Comparison of ENCODE assay signal across 10 cellular contexts in the genomic region with DNA sequence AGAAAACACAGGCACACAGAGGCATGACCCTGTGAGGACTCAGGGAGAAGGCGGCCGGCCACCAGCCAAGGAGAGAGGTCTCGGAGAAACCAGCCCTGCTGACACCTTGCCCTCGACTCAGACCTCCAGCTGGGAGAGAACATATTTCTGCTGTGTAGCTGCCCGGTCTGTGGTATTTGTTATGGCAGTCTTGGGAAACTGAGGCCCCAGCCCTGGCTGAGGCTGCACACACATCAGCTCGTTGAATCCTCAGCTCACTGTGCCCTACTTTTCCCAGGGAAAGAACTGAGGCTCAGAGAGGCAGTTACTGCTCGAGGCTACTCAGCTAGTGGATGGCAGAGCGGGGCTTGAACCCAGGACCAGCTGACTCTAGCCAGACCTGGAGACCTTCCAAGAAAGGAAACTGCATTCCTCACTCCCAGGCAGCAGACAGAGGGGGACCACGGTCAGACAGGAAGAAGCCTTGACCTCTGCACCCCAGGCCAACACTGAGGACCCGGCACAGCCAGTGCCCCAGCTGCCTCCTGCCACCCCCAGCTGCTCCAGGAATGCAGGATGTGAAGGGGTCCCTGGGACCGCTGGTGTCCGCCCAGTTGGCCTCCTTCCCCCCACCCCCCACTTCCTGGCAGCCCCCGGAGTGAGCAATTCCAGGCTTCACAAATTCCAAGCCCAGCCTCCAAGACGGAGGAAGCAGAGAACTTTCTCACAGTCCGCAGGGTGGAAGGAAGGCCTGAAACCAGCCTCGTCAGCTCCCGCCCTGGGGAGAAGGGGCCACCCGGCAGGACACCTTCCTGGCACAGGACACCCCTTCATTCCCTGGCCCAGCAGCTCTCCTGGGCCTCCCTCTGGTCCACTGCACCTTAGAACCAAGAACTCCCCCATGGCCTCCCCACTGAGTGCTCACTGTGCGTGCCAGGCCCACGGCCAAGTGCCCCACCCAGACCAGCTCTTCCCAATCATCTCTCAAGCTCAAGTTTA.
A peak's percentile ranks its signal among the peaks of the same experiment; 100 is the strongest.
DNase-seq lines count a peak whose midpoint lies in the region; TF ChIP-seq lines count a peak whose summit lies in the region.
"Had no signal": no experiment of that assay in that cellular context is flagged by ENCODE, and none has a peak within 500 bp of the region (broad histone marks: within the 10 kb centered on the region; RNA-seq: fewer than 3 reads in every experiment).

No MANE protein-coding gene starts in this region.

- H3K4me3 Mint-ChIP-seq in osteocyte (ENCODE audit: unreplicated experiment) = peak overlapping the region; percentile 38
- no peak overlapping the region for H3K4me3 Mint-ChIP-seq in activated T-helper 2 cell treated with anti-CD3 and anti-CD28 coated beads, Interferon-gamma antibody, Interleukin-2, Interleukin-4, amounts not matched to agents 10 μg/mL and 5 μg/mL and 100 μg/mL, durations not matched to agents 14 hours and 24 hours and 36 hours (ENCODE audit: low read depth)
- H3K4me3 Mint-ChIP-seq: activated B cell treated with CpG ODN at 0.5 μM for 24 hours had no signal

- peak overlapping the region; percentile 99 for H3K27ac Mint-ChIP-seq in osteocyte (ENCODE audit: unreplicated experiment)
- no peak overlapping the region for H3K27ac Mint-ChIP-seq in activated T-helper 2 cell treated with anti-CD3 and anti-CD28 coated beads, Interferon-gamma antibody, Interleukin-2, Interleukin-4, amounts not matched to agents 10 μg/mL and 5 μg/mL and 100 μg/mL, durations not matched to agents 14 hours and 24 hours and 36 hours
- H3K27ac Mint-ChIP-seq: activated B cell treated with CpG ODN at 0.5 μM for 24 hours had no signal

- no peaks in the 10 kb centered on the region for H3K9me3 Mint-ChIP-seq in osteocyte (ENCODE audit: unreplicated experiment)
- H3K9me3 Mint-ChIP-seq in activated T-helper 2 cell treated with anti-CD3 and anti-CD28 coated beads, Interferon-gamma antibody, Interleukin-2, Interleukin-4, amounts not matched to agents 10 μg/mL and 5 μg/mL and 100 μg/mL, durations not matched to agents 14 hours and 24 hours and 36 hours = peaks cover 30% of the 10 kb centered on the region

- no peaks in the 10 kb centered on the region for H3K27me3 Mint-ChIP-seq in osteocyte (ENCODE audit: unreplicated experiment)
- H3K27me3 Mint-ChIP-seq in activated T-helper 2 cell treated with anti-CD3 and anti-CD28 coated beads, Interferon-gamma antibody, Interleukin-2, Interleukin-4, amounts not matched to agents 10 μg/mL and 5 μg/mL and 100 μg/mL, durations not matched to agents 14 hours and 24 hours and 36 hours (ENCODE audit: low read depth) = no peaks in the 10 kb centered on the region

- intact Hi-C loops in activated T-helper 2 cell treated with anti-CD3 and anti-CD28 coated beads, Interferon-gamma antibody, Interleukin-2, Interleukin-4, amounts not matched to agents 10 μg/mL and 5 μg/mL and 100 μg/mL, durations not matched to agents 14 hours and 24 hours and 36 hours (cut with micrococcal nuclease) = no loop called here

- DNase-seq in AG08396 (ENCODE audit: low spot score) (peak; percentile 68), SW480 (ENCODE audit: low spot score) (peak; percentile 50), glomerular endothelial cell (ENCODE audit: extremely low read depth, low read depth, low spot score) (peak; percentile 73), osteocyte (ENCODE audit: extremely low spot score, unreplicated experiment) (peak; percentile 91), medulla oblongata (ENCODE audit: extremely low spot score) (no peak), D341Med (ENCODE audit: low spot score) (no peak), RKO (ENCODE audit: low spot score) (no peak)
- no peak for DNase-seq in activated T-helper 2 cell treated with anti-CD3 and anti-CD28 coated beads, Interferon-gamma antibody, Interleukin-2, Interleukin-4, amounts not matched to agents 10 μg/mL and 5 μg/mL and 100 μg/mL, durations not matched to agents 14 hours and 24 hours and 36 hours (ENCODE audit: low spot score)
- DNase-seq: activated B cell treated with CpG ODN at 0.5 μM for 24 hours, AML-193 had no signal

- peaks cover 73% of the 10 kb centered on the region for H3K4me1 Mint-ChIP-seq in osteocyte (ENCODE audit: unreplicated experiment)
- peaks cover 2% of the 10 kb centered on the region for H3K4me1 Mint-ChIP-seq in activated T-helper 2 cell treated with anti-CD3 and anti-CD28 coated beads, Interferon-gamma antibody, Interleukin-2, Interleukin-4, amounts not matched to agents 10 μg/mL and 5 μg/mL and 100 μg/mL, durations not matched to agents 14 hours and 24 hours and 36 hours (ENCODE audit: low read depth)

- no peak for TF ChIP-seq CTCF in osteocyte (IDR thresholded peaks at IDR 0.05)

- H3K36me3 Mint-ChIP-seq in osteocyte (ENCODE audit: unreplicated experiment) = peaks cover 45% of the 10 kb centered on the region
- H3K36me3 Mint-ChIP-seq in activated T-helper 2 cell treated with anti-CD3 and anti-CD28 coated beads, Interferon-gamma antibody, Interleukin-2, Interleukin-4, amounts not matched to agents 10 μg/mL and 5 μg/mL and 100 μg/mL, durations not matched to agents 14 hours and 24 hours and 36 hours (ENCODE audit: low read depth) = peaks cover 53% of the 10 kb centered on the region

Comparison
In these comparisons a context has a peak if more than half of its experiments do, and no peak if none do; other contexts are left out.
1. DNase-seq: peak in AG08396 (single experiment), SW480 (single experiment), glomerular endothelial cell (single experiment) and osteocyte (single experiment); none in medulla oblongata (single experiment), activated T-helper 2 cell treated with anti-CD3 and anti-CD28 coated beads, Interferon-gamma antibody, Interleukin-2, Interleukin-4, amounts not matched to agents 10 μg/mL and 5 μg/mL and 100 μg/mL, durations not matched to agents 14 hours and 24 hours and 36 hours (single experiment), D341Med (single experiment) and RKO (single experiment).